In genomic region chr16:85579199-85579598, GRCh38 we compare ENCODE assay signal across 16 cellular contexts. TPM values are rescaled to one million over a fixed set of nuclear protein-coding genes. Genes with fewer than 3 reads are reported as not detected.
DNase-seq lines count a peak whose midpoint lies in the region; ATAC-seq and TF ChIP-seq lines count a peak whose summit lies in the region.
"Had no signal": no experiment of that assay in that cellular context is flagged by ENCODE, and none has a peak within 500 bp of the region (broad histone marks: within the 10 kb centered on the region; RNA-seq: fewer than 3 reads in every experiment).

No MANE protein-coding gene starts in this region.

- no peaks in the 10 kb centered on the region for H3K27me3 ChIP-seq in adipocyte (replicated peaks; ENCODE audit: control insufficient read depth, insufficient read depth, low read length)
- H3K27me3 ChIP-seq in sigmoid colon = no peaks in the 10 kb centered on the region
- H3K27me3 ChIP-seq in tibial nerve = no peaks in the 10 kb centered on the region
- no peaks in the 10 kb centered on the region for H3K27me3 ChIP-seq in PC-3 (ENCODE audit: low read length)
- H3K27me3 ChIP-seq: Peyer's patch had no signal

- WGBS in sigmoid colon, 2 donors = 62 to 76% methylated on average over 12 of the region's 12 CpGs
- WGBS in tibial nerve, 2 donors = 56 to 61% methylated on average over 11 to 12 of the region's 12 CpGs

- intact Hi-C loops in sigmoid colon (cut with DNase I) = no loop called here
- intact Hi-C loops in PC-3 (cut with micrococcal nuclease) = no loop called here

- no peaks in the 10 kb centered on the region for H3K9me3 ChIP-seq in adipocyte (ENCODE audit: control insufficient read depth, low read length)
- no peaks in the 10 kb centered on the region for H3K9me3 ChIP-seq in sigmoid colon
- no peaks in the 10 kb centered on the region for H3K9me3 ChIP-seq in tibial nerve
- H3K9me3 ChIP-seq in PC-3 (ENCODE audit: low read length) = no peaks in the 10 kb centered on the region
- H3K9me3 ChIP-seq: Peyer's patch had no signal

- peak; percentile 92 for DNase-seq in ELF-1 (ENCODE audit: low read depth, low spot score)
- DNase-seq in adipocyte (ENCODE audit: low read depth) = no peak
- peak; percentile 67 for DNase-seq in iPS-NIHi11 (ENCODE audit: low spot score)
- DNase-seq in sigmoid colon = no peak
- no peak for DNase-seq in tibial nerve (ENCODE audit: low spot score in 2 of 2)
- DNase-seq in PC-3 = no peak
- DNase-seq: activated naive CD4-positive, alpha-beta T cell; DMS 273 treated with DMSO at 0.1 percent for 48 hours; NCI-H1417; NCI-H226; Peyer's patch; stimulated activated CD4-positive, alpha-beta T cell treated with anti-CD3 and anti-CD28 coated beads, Interleukin-4, amount 100 ng/mL, for 4 hours had no signal

- no peak overlapping the region for H3K4me3 ChIP-seq in adipocyte (ENCODE audit: low read length)
- H3K4me3 ChIP-seq in sigmoid colon = no peak overlapping the region
- H3K4me3 ChIP-seq in tibial nerve = no peak overlapping the region
- H3K4me3 ChIP-seq in PC-3 (ENCODE audit: low read length) = no peak overlapping the region
- H3K4me3 ChIP-seq: Peyer's patch had no signal

- H3K4me1 ChIP-seq in adipocyte (ENCODE audit: control insufficient read depth, insufficient read depth, low read length) = peaks cover 34% of the 10 kb centered on the region
- H3K4me1 ChIP-seq in sigmoid colon = peaks cover 0 to 100% (median 96%) of the 10 kb centered on the region in 4 donors
- H3K4me1 ChIP-seq in tibial nerve = peaks cover 0 to 72% (median 31%) of the 10 kb centered on the region in 4 donors
- no peaks in the 10 kb centered on the region for H3K4me1 ChIP-seq in PC-3 (ENCODE audit: insufficient read depth, low read length)

- no peaks in the 10 kb centered on the region for H4K20me1 ChIP-seq in PC-3 (ENCODE audit: low read length)

- TF ChIP-seq POLR2A in sigmoid colon (IDR thresholded peaks at IDR 0.05) (no peak), tibial nerve (IDR thresholded peaks at IDR 0.05) (no peak)

- BruUV-seq in PC-3 (replicated peaks; lab: Mats Ljungman, UMichigan) = no TSS peak

- no peak for TF ChIP-seq EP300 in sigmoid colon (IDR thresholded peaks at IDR 0.05)
- no peak for TF ChIP-seq EP300 in tibial nerve (IDR thresholded peaks at IDR 0.05)

- no peak overlapping the region for H3K4me2 ChIP-seq in PC-3 (ENCODE audit: low read length)
- H3K4me2 ChIP-seq: KMS-11 had no signal

- H3K36me3 ChIP-seq in adipocyte (ENCODE audit: control insufficient read depth, insufficient read depth, low read length, severe bottlenecking) (peaks cover 5% of the 10 kb centered on the region), sigmoid colon (no peaks in the 10 kb centered on the region), tibial nerve (no peaks in the 10 kb centered on the region), PC-3 (ENCODE audit: low read depth, low read length) (no peaks in the 10 kb centered on the region)
- H3K36me3 ChIP-seq: Peyer's patch had no signal

- no peak overlapping the region for H2AFZ ChIP-seq in PC-3 (ENCODE audit: low read length)

- POLR2A ChIA-PET in PC-3 (lab: Charles Lee; ENCODE audit: unreplicated experiment) = no interaction called here

- H3K9me2 ChIP-seq in PC-3 (replicated peaks; ENCODE audit: low read length) = no peaks in the 10 kb centered on the region

- TF ChIP-seq CTCF in sigmoid colon (IDR thresholded peaks at IDR 0.05) (no peak), tibial nerve (IDR thresholded peaks at IDR 0.05) (no peak), PC-3 (conservative IDR thresholded peaks at IDR 0.05; ENCODE audit: low read depth, low read length) (no peak)

- peak overlapping the region in 3 of 4 donors; percentile 66 to 72 (median 70) for H3K27ac ChIP-seq in sigmoid colon
- H3K27ac ChIP-seq in tibial nerve = peak overlapping the region in 2 of 4 donors; percentile 15 to 69
- H3K27ac ChIP-seq in PC-3 (ENCODE audit: low read length) = no peak overlapping the region
- H3K27ac ChIP-seq: KMS-11 had no signal

- no peak for ATAC-seq in GM21390 (IDR thresholded peaks at IDR 0.05; ENCODE audit: unreplicated experiment)
- no peak for ATAC-seq in PC-3
- no peak for ATAC-seq in GM19452 (IDR thresholded peaks at IDR 0.05; ENCODE audit: unreplicated experiment)
- ATAC-seq: sciatic nerve had no signal

- H3K79me2 ChIP-seq in PC-3 (ENCODE audit: low read length) = no peaks in the 10 kb centered on the region

- CTCF ChIA-PET in PC-3 (lab: Charles Lee) = no interaction called here

- no peaks in the 10 kb centered on the region for H3F3A ChIP-seq in PC-3 (ENCODE audit: low read length, unreplicated experiment)

- H3K9ac ChIP-seq in adipocyte (ENCODE audit: low read length) (peak overlapping the region; percentile 50), PC-3 (ENCODE audit: low read length) (no peak overlapping the region)
- H3K9ac ChIP-seq: KMS-11 had no signal

RNA-seq across cellular contexts. Expression of gene GSE1, which starts 33.9 kb away (rescaled TPM):
- 10 to 100 TPM; 30.8 to 76.7 (median 47.3) TPM for total RNA-seq in sigmoid colon
- polyA plus RNA-seq in sigmoid colon = 10 to 100 TPM; 12.0 to 49.5 (median 19.4) TPM
- 100 to 1,000 TPM in 1 of 4 donors, 10 to 100 TPM in 3; 65.1 to 147 (median 83.5) TPM for total RNA-seq in tibial nerve
- total RNA-seq in PC-3 (2014; rRNA removed) = 38.4 and 60.8 TPM in 2 replicates

Comparison
In these comparisons a context has a peak if more than half of its experiments do, and no peak if none do; other contexts are left out.
1. DNase-seq: peak in ELF-1 (single experiment) and iPS-NIHi11 (single experiment); none in adipocyte (single experiment), sigmoid colon (single experiment), tibial nerve (0 of 2) and PC-3 (single experiment).